ENCODE assay signal across 24 cellular contexts in genomic region chr3:127077506-127078064, GRCh38.
DNase-seq lines count a peak whose midpoint lies in the region; ATAC-seq, FAIRE-seq and TF ChIP-seq lines count a peak whose summit lies in the region.
"Had no signal": no experiment of that assay in that cellular context is flagged by ENCODE, and none has a peak within 500 bp of the region (broad histone marks: within the 10 kb centered on the region; RNA-seq: fewer than 3 reads in every experiment).

No MANE protein-coding gene starts in this region.

- H3K79me1 ChIP-seq in neuronal stem cell (ENCODE audit: low read depth, low read length) = no peaks in the 10 kb centered on the region

- H3K9me3 ChIP-seq in neuronal stem cell (replicated peaks in 1 of 2; ENCODE audit: control insufficient read depth in 2 of 2, insufficient read depth in 1 of 2, low read depth in 1 of 2, low read length in 2 of 2) = peaks cover 0 to 3% of the 10 kb centered on the region in 2 donors
- no peaks in the 10 kb centered on the region for H3K9me3 ChIP-seq in spleen
- H3K9me3 ChIP-seq: HAP-1, SK-N-SH had no signal

- H2AK5ac ChIP-seq in neuronal stem cell (ENCODE audit: low read depth, low read length) = peak overlapping the region; percentile 5

- no peak overlapping the region for H2AFZ ChIP-seq in neuronal stem cell (ENCODE audit: low read length)
- H2AFZ ChIP-seq: GM23338 had no signal

- H3K4me2 ChIP-seq in neuronal stem cell (ENCODE audit: insufficient read depth, low read length, poor library complexity, severe bottlenecking) = no peak overlapping the region
- H3K4me2 ChIP-seq: BLaER1 treated with 17β-estradiol and CSF1 and Interleukin-3, amounts not matched to agents 10 nM and 100 nM; GM23338; SK-N-SH had no signal

- TF ChIP-seq CTCF in D721Med (IDR thresholded peaks at IDR 0.05; ENCODE audit: insufficient read depth, missing control alignments) = no peak
- TF ChIP-seq CTCF in spleen (IDR thresholded peaks at IDR 0.05 in 8 of 11, conservative IDR thresholded peaks at IDR 0.05 in 3 of 11) = no peak

- WGBS in neuronal stem cell (ENCODE audit: extremely low coverage in 2 of 2, insufficient read length in 2 of 2, insufficient replicate concordance in 1 of 2), 2 donors = no CpG with 5 or more reads among the region's 10 CpGs
- WGBS in spleen, 5 donors = 83 to 96% (median 88%) methylated on average over 10 of the region's 10 CpGs

- H3K27me3 ChIP-seq in neuronal stem cell (ENCODE audit: control insufficient read depth in 3 of 3, insufficient read depth in 3 of 3, low read depth in 1 of 3, low read length in 3 of 3) (peaks cover 0 to 3% (median 0%) of the 10 kb centered on the region in 3 experiments), spleen (replicated peaks in 1 of 7) (peaks cover 0 to 10% (median 0%) of the 10 kb centered on the region in 7 donors)

- H3K23ac ChIP-seq in neuronal stem cell (ENCODE audit: low read depth, low read length, poor library complexity) = no peak overlapping the region

- no peaks in the 10 kb centered on the region for H3K36me3 ChIP-seq in neuronal stem cell (replicated peaks in 1 of 2; ENCODE audit: control insufficient read depth in 2 of 2, insufficient read depth in 2 of 2, low read length in 2 of 2)
- no peaks in the 10 kb centered on the region for H3K36me3 ChIP-seq in spleen
- H3K36me3 ChIP-seq: BLaER1 treated with 17β-estradiol and CSF1 and Interleukin-3, amounts not matched to agents 10 nM and 100 nM; HAP-1 had no signal

- no peak overlapping the region for H2BK15ac ChIP-seq in neuronal stem cell (ENCODE audit: low read length)

- no peak overlapping the region for H4K8ac ChIP-seq in neuronal stem cell (ENCODE audit: low read depth, low read length)

- H3K4me3 ChIP-seq in neuronal stem cell (ENCODE audit: low read length in 2 of 2) = no peak overlapping the region
- H3K4me3 ChIP-seq in spleen = no peak overlapping the region
- H3K4me3 ChIP-seq: BLaER1 treated with 17β-estradiol and CSF1 and Interleukin-3, amounts not matched to agents 10 nM and 100 nM; GM23338; HAP-1 had no signal

- H3K4ac ChIP-seq in neuronal stem cell (ENCODE audit: low read length) = no peak overlapping the region

- FAIRE-seq in D721Med (lab: Jason Lieb, UNC) = no peak
- FAIRE-seq: G401.6, GM18507, HTR-8/SVneo had no signal

- H3K14ac ChIP-seq in neuronal stem cell (ENCODE audit: low read length) = peak overlapping the region; percentile 83

- no peak overlapping the region for H2BK120ac ChIP-seq in neuronal stem cell (ENCODE audit: low read depth, low read length)

- no peak overlapping the region for H2BK5ac ChIP-seq in neuronal stem cell (ENCODE audit: low read length)

- ATAC-seq in GM19324 (IDR thresholded peaks at IDR 0.05; ENCODE audit: low FRiP score, unreplicated experiment) = no peak
- ATAC-seq: CD8-positive, alpha-beta T cell; GM23338; Panc1 had no signal

- H3K18ac ChIP-seq in neuronal stem cell (ENCODE audit: low read length) = no peak overlapping the region

- intact Hi-C loops in spleen (cut with DNase I; ENCODE audit: low total_unique reads) = no loop called here

- peaks cover 0 to 4% of the 10 kb centered on the region in 2 donors for H3K4me1 ChIP-seq in neuronal stem cell (ENCODE audit: control insufficient read depth in 2 of 2, insufficient read depth in 1 of 2, low read depth in 1 of 2, low read length in 2 of 2)
- H3K4me1 ChIP-seq in spleen = no peaks in the 10 kb centered on the region
- H3K4me1 ChIP-seq: HAP-1 had no signal

- no peak overlapping the region for H2BK12ac ChIP-seq in neuronal stem cell (ENCODE audit: low read length)

- no peak overlapping the region for H3K9ac ChIP-seq in neuronal stem cell (ENCODE audit: low read depth, low read length, poor library complexity)
- H3K9ac ChIP-seq: BLaER1 treated with 17β-estradiol and CSF1 and Interleukin-3, amounts not matched to agents 10 nM and 100 nM; SK-N-SH had no signal

- no peak for TF ChIP-seq POLR2A in spleen (IDR thresholded peaks at IDR 0.05)

- H3K27ac ChIP-seq in neuronal stem cell (replicated peaks; ENCODE audit: low read length) = no peak overlapping the region
- no peak overlapping the region for H3K27ac ChIP-seq in spleen
- H3K27ac ChIP-seq: BLaER1 treated with 17β-estradiol and CSF1 and Interleukin-3, amounts not matched to agents 10 nM and 100 nM had no signal

- DNase-seq in D721Med (ENCODE audit: insufficient read length, low spot score) = peak; percentile 77
- DNase-seq in NCI-H82 (lab: John Stamatoyannopoulos, UW) = peak; percentile 99
- no peak for DNase-seq in neuronal stem cell (ENCODE audit: low spot score)
- peak; percentile 34 for DNase-seq in spleen
- no peak for DNase-seq in NCI-H1417 (lab: John Stamatoyannopoulos, UW)
- no peak for DNase-seq in NCI-H187 (lab: John Stamatoyannopoulos, UW)
- DNase-seq: Calu3; CD8-positive, alpha-beta T cell; KG1; NCI-H1092 treated with DMSO at 0.1 percent for 48 hours; NCI-H146; NCI-H345; NCI-H526; NK-92 treated with Interleukin-12 subunit alpha and Interleukin-12 subunit beta, amount 100 ng/mL, for 24 hours; SIG-M5; SK-N-SH had no signal

- H4K91ac ChIP-seq in neuronal stem cell (ENCODE audit: low read depth, low read length, poor library complexity) = no peak overlapping the region

Comparison
In these comparisons a context has a peak if more than half of its experiments do, and no peak if none do; other contexts are left out.
1. DNase-seq: peak in D721Med (single experiment), NCI-H82 (single experiment) and spleen (single experiment); none in neuronal stem cell (single experiment), NCI-H1417 (0 of 3) and NCI-H187 (0 of 2).